In genomic region chr1:7225711-7226505, GRCh38 we compare ENCODE assay signal across 1 cellular context.
TF ChIP-seq lines count a peak whose summit lies in the region.

No MANE protein-coding gene starts in this region.

TF ChIP-seq in A549, 52 proteins besides CTCF, POLR2A, EP300 and RAD21 (continued from another document):
- TF ChIP-seq POLR2AphosphoS2 (conservative IDR thresholded peaks at IDR 0.05; ENCODE audit: low read length) (no peak), CHD2 (IDR thresholded peaks at IDR 0.05; ENCODE audit: low read length, partially characterized antibody) (no peak), JUNB (IDR thresholded peaks at IDR 0.05) (no peak), REST (IDR thresholded peaks at IDR 0.05) (no peak), HOXB13 (CRISPR knock-in tag; IDR thresholded peaks at IDR 0.05; ENCODE audit: low read depth) (no peak), JUN (IDR thresholded peaks at IDR 0.05) (no peak)
TF ChIP-seq in A549: peak in this region for 0.
